In genomic region chr9:6426117-6426516, GRCh38 we compare ENCODE assay signal across 22 cellular contexts. TPM values are rescaled to one million over a fixed set of nuclear protein-coding genes. Genes with fewer than 3 reads are reported as not detected.
A peak's percentile ranks its signal among the peaks of the same experiment; 100 is the strongest.
DNase-seq lines count a peak whose midpoint lies in the region; ATAC-seq and TF ChIP-seq lines count a peak whose summit lies in the region.
"Had no signal": no experiment of that assay in that cellular context is flagged by ENCODE, and none has a peak within 500 bp of the region (broad histone marks: within the 10 kb centered on the region; RNA-seq: fewer than 3 reads in every experiment).

No MANE protein-coding gene starts in this region.

- no peaks in the 10 kb centered on the region for H3K36me3 ChIP-seq in CD8-positive, alpha-beta memory T cell (ENCODE audit: insufficient read depth, low read length)
- 0 out of 2 replicates have a peak, but pooled peaks cover 10% of the 10 kb centered on the region for H3K36me3 ChIP-seq in KMS-11 (ENCODE audit: insufficient read depth)
- peaks cover 5% of the 10 kb centered on the region for H3K36me3 ChIP-seq in adipocyte (ENCODE audit: control insufficient read depth, insufficient read depth, low read length, severe bottlenecking)
- H3K36me3 ChIP-seq in mesenchymal stem cell (ENCODE audit: control insufficient read depth in 1 of 2, insufficient read depth in 2 of 2, low read depth in 1 of 2, low read length in 2 of 2) = peaks cover 6 to 66% of the 10 kb centered on the region in 2 experiments
- H3K36me3 ChIP-seq: SJSA1 had no signal

- TF ChIP-seq CTCF in KMS-11 (conservative IDR thresholded peaks at IDR 0.05; ENCODE audit: low read depth, low read length) = no peak

- H3K79me1 ChIP-seq in mesenchymal stem cell (replicated peaks; ENCODE audit: low read length, poor library complexity, severe bottlenecking) = no peaks in the 10 kb centered on the region

- CTCF ChIA-PET in CD8-positive, alpha-beta memory T cell (lab: Charles Lee) = interaction anchor here (1.5 to 2.3 kb wide), 3 partner anchors 11 to 13 kb away, joined by 3 to 6 read pairs (median 5); partner anchors contain the start of gene UHRF2

- no peaks in the 10 kb centered on the region for H3K27me3 Mint-ChIP-seq in CD8-positive, alpha-beta memory T cell
- H3K27me3 Mint-ChIP-seq: activated naive CD8-positive, alpha-beta T cell treated with anti-CD3 and anti-CD28 coated beads for 36 hours; stimulated activated naive CD8-positive, alpha-beta T cell treated with anti-CD3 and anti-CD28 coated beads, Interleukin-15, Interleukin-2, amounts not matched to agents 100 ng/mL and 50 ng/mL, for 24 hours had no signal

- no peak for ATAC-seq in GM21529 (IDR thresholded peaks at IDR 0.05; ENCODE audit: unreplicated experiment)
- ATAC-seq: HCT116 had no signal

- H4K91ac ChIP-seq in mesenchymal stem cell (ENCODE audit: low read length) = no peak overlapping the region

- no peak overlapping the region for H3K9ac ChIP-seq in KMS-11
- H3K9ac ChIP-seq in adipocyte (ENCODE audit: low read length) = no peak overlapping the region
- H3K9ac ChIP-seq in mesenchymal stem cell (ENCODE audit: low read length) = peak overlapping the region; percentile 35
- H3K9ac ChIP-seq: BLaER1 treated with 17β-estradiol and CSF1 and Interleukin-3, amounts not matched to agents 10 nM and 100 nM had no signal

- no peaks in the 10 kb centered on the region for H3K27me3 ChIP-seq in CD8-positive, alpha-beta memory T cell (ENCODE audit: insufficient read depth, low read length, poor library complexity, severe bottlenecking)
- H3K27me3 ChIP-seq in KMS-11 (ENCODE audit: insufficient read depth, low read depth) = no peaks in the 10 kb centered on the region
- no peaks in the 10 kb centered on the region for H3K27me3 ChIP-seq in adipocyte (replicated peaks; ENCODE audit: control insufficient read depth, insufficient read depth, low read length)
- no peaks in the 10 kb centered on the region for H3K27me3 ChIP-seq in mesenchymal stem cell (ENCODE audit: control insufficient read depth in 1 of 2, insufficient read depth in 1 of 2, low read length in 2 of 2)
- H3K27me3 ChIP-seq: BLaER1 treated with 17β-estradiol and CSF1 and Interleukin-3, amounts not matched to agents 10 nM and 100 nM; hepatocyte; SJSA1; upper lobe of left lung had no signal

- no peak overlapping the region for H3K14ac ChIP-seq in mesenchymal stem cell (ENCODE audit: low read length in 2 of 2)

- H3K18ac ChIP-seq in mesenchymal stem cell (ENCODE audit: low read depth in 1 of 2, low read length in 2 of 2) = no peak overlapping the region

- no peak for DNase-seq in CD8-positive, alpha-beta memory T cell
- DNase-seq in adipocyte (ENCODE audit: low read depth) (peak; percentile 56), mesenchymal stem cell (no peak), NCI-H1417 (lab: John Stamatoyannopoulos, UW) (no peak), NCI-H774 (lab: John Stamatoyannopoulos, UW) (no peak), anterior cingulate cortex (lab: John Stamatoyannopoulos, UW) (no peak)
- DNase-seq: activated CD4-positive, alpha-beta T cell treated with anti-CD3 and anti-CD28 coated beads for 4 hours; activated naive CD8-positive, alpha-beta T cell treated with anti-CD3 and anti-CD28 coated beads for 36 hours; caudate nucleus; DMS79 treated with DMSO at 0.1 percent for 48 hours; effector CD8-positive, alpha-beta T cell; NCI-H1436 treated with DMSO at 0.1 percent for 48 hours; stimulated activated CD4-positive, alpha-beta T cell treated with anti-CD3 and anti-CD28 coated beads, Interleukin-15, amount 100 ng/mL, for 24 hours; upper lobe of left lung had no signal

- no peak overlapping the region for H2AK5ac ChIP-seq in mesenchymal stem cell (ENCODE audit: low read length, severe bottlenecking)

- peaks cover 100% of the 10 kb centered on the region for H3K79me2 ChIP-seq in KMS-11 (ENCODE audit: insufficient read depth, low read depth)

- peaks cover 42% of the 10 kb centered on the region for H3K4me1 ChIP-seq in CD8-positive, alpha-beta memory T cell (ENCODE audit: insufficient read depth, low read length)
- H3K4me1 ChIP-seq in KMS-11 (ENCODE audit: low read depth, poor library complexity, severe bottlenecking) (peaks cover 85% of the 10 kb centered on the region), adipocyte (ENCODE audit: control insufficient read depth, insufficient read depth, low read length) (peaks cover 14% of the 10 kb centered on the region), mesenchymal stem cell (ENCODE audit: control insufficient read depth, insufficient read depth, low read depth, low read length) (peaks cover 5% of the 10 kb centered on the region)
- H3K4me1 ChIP-seq: SJSA1 had no signal

- H2BK5ac ChIP-seq in mesenchymal stem cell (ENCODE audit: low read depth, low read length, poor library complexity, severe bottlenecking) = no peak overlapping the region

- H3K4me2 ChIP-seq in KMS-11 = peak overlapping the region; percentile 31
- no peak overlapping the region for H3K4me2 ChIP-seq in mesenchymal stem cell (ENCODE audit: low read length, poor library complexity, severe bottlenecking)
- H3K4me2 ChIP-seq: hepatocyte had no signal

- no peak overlapping the region for H3K4me3 ChIP-seq in CD8-positive, alpha-beta memory T cell (ENCODE audit: low read length)
- H3K4me3 ChIP-seq in KMS-11 (IDR thresholded peaks at IDR 0.05; ENCODE audit: insufficient read depth, low read depth, low read length) (no peak overlapping the region), adipocyte (ENCODE audit: low read length) (no peak overlapping the region), mesenchymal stem cell (ENCODE audit: insufficient read depth in 1 of 2, low read depth in 1 of 2, low read length in 2 of 2) (no peak overlapping the region)
- H3K4me3 ChIP-seq: BLaER1 treated with 17β-estradiol and CSF1 and Interleukin-3, amounts not matched to agents 10 nM and 100 nM; hepatocyte; SJSA1; upper lobe of left lung had no signal

- POLR2A ChIA-PET in CD8-positive, alpha-beta memory T cell (lab: Charles Lee) = interaction anchor here (0.6 to 6.7 kb wide), 2 partner anchors 13 to 320 kb away, joined by 3 to 45 read pairs; partner anchors contain the start of gene UHRF2

- H3K23ac ChIP-seq in mesenchymal stem cell (ENCODE audit: low read length in 2 of 2) = no peak overlapping the region

- WGBS in mesenchymal stem cell = no CpG with 5 or more reads among the region's 2 CpGs

- H4K8ac ChIP-seq in mesenchymal stem cell (ENCODE audit: low read length) = no peak overlapping the region

- H4K20me1 ChIP-seq in KMS-11 (ENCODE audit: insufficient read depth) = 0 out of 2 replicates have a peak, but pooled peaks cover 16% of the 10 kb centered on the region

- no peaks in the 10 kb centered on the region for H3K9me3 ChIP-seq in CD8-positive, alpha-beta memory T cell (ENCODE audit: low read length)
- H3K9me3 ChIP-seq in adipocyte (ENCODE audit: control insufficient read depth, low read length) (no peaks in the 10 kb centered on the region), mesenchymal stem cell (ENCODE audit: control insufficient read depth, low read length) (no peaks in the 10 kb centered on the region)
- H3K9me3 ChIP-seq: BLaER1 treated with 17β-estradiol and CSF1 and Interleukin-3, amounts not matched to agents 10 nM and 100 nM; SJSA1; upper lobe of left lung had no signal

- H3K36me3 Mint-ChIP-seq in CD8-positive, alpha-beta memory T cell = peaks cover 0 to 52% (median 4%) of the 10 kb centered on the region in 3 donors

- H2BK12ac ChIP-seq in mesenchymal stem cell (ENCODE audit: low read length in 2 of 2) = no peak overlapping the region

- peaks cover 72 to 92% (median 88%) of the 10 kb centered on the region in 3 donors for H3K4me1 Mint-ChIP-seq in CD8-positive, alpha-beta memory T cell
- H3K4me1 Mint-ChIP-seq: neural crest cell had no signal

- no peak overlapping the region for H3K27ac ChIP-seq in CD8-positive, alpha-beta memory T cell (ENCODE audit: low read depth, low read length)
- no peak overlapping the region; the same call in 1 of the 2 replicates for H3K27ac ChIP-seq in KMS-11
- H3K27ac ChIP-seq in mesenchymal stem cell (ENCODE audit: low read length, poor library complexity, severe bottlenecking) = no peak overlapping the region
- H3K27ac ChIP-seq: hepatocyte, SJSA1, upper lobe of left lung had no signal

- H3K9me3 Mint-ChIP-seq in CD8-positive, alpha-beta memory T cell = no peaks in the 10 kb centered on the region
- H3K9me3 Mint-ChIP-seq: activated naive CD8-positive, alpha-beta T cell treated with anti-CD3 and anti-CD28 coated beads for 36 hours; neural crest cell; stimulated activated naive CD8-positive, alpha-beta T cell treated with anti-CD3 and anti-CD28 coated beads, Interleukin-15, Interleukin-2, amounts not matched to agents 100 ng/mL and 50 ng/mL, for 24 hours had no signal

- H2BK15ac ChIP-seq in mesenchymal stem cell (ENCODE audit: low read depth, poor library complexity, severe bottlenecking) = no peak overlapping the region

- peak overlapping the region in 5 of 8 donors; percentile 0 to 75 (median 58) for H3K27ac Mint-ChIP-seq in CD8-positive, alpha-beta memory T cell
- H3K27ac Mint-ChIP-seq: activated naive CD8-positive, alpha-beta T cell treated with anti-CD3 and anti-CD28 coated beads for 36 hours; stimulated activated naive CD8-positive, alpha-beta T cell treated with anti-CD3 and anti-CD28 coated beads, Interleukin-15, Interleukin-2, amounts not matched to agents 100 ng/mL and 50 ng/mL, for 24 hours had no signal

- H3K4me3 Mint-ChIP-seq in CD8-positive, alpha-beta memory T cell = peak overlapping the region in 1 of 7 donors; percentile 17
- H3K4me3 Mint-ChIP-seq: activated naive CD8-positive, alpha-beta T cell treated with anti-CD3 and anti-CD28 coated beads for 36 hours; neural crest cell; stimulated activated naive CD8-positive, alpha-beta T cell treated with anti-CD3 and anti-CD28 coated beads, Interleukin-15, Interleukin-2, amounts not matched to agents 100 ng/mL and 50 ng/mL, for 24 hours had no signal

- no peak overlapping the region for H2BK120ac ChIP-seq in mesenchymal stem cell (ENCODE audit: low read depth, low read length)

- H2AFZ ChIP-seq in KMS-11 (ENCODE audit: low read depth) = no peak overlapping the region
- H2AFZ ChIP-seq in mesenchymal stem cell (ENCODE audit: low read depth, low read length) = no peak overlapping the region
- H2AFZ ChIP-seq: hepatocyte had no signal

- H3K4ac ChIP-seq in mesenchymal stem cell (ENCODE audit: low read depth in 1 of 2, low read length in 2 of 2) = no peak overlapping the region

RNA-seq across cellular contexts. Expression of gene UHRF2, which starts 13.1 kb away (rescaled TPM):
- 10 to 100 TPM; 50.8 to 55.2 TPM for total RNA-seq in CD8-positive, alpha-beta memory T cell
- 12.9 TPM for polyA plus RNA-seq in CD8-positive, alpha-beta memory T cell
- 17.2 TPM for polyA plus RNA-seq in mesenchymal stem cell (2013, experiment 1 of 2)
- polyA plus RNA-seq in mesenchymal stem cell (2013, experiment 2 of 2) = 17.2 TPM
